Comparison of ENCODE assay signal across 24 cellular contexts in the genomic region with DNA sequence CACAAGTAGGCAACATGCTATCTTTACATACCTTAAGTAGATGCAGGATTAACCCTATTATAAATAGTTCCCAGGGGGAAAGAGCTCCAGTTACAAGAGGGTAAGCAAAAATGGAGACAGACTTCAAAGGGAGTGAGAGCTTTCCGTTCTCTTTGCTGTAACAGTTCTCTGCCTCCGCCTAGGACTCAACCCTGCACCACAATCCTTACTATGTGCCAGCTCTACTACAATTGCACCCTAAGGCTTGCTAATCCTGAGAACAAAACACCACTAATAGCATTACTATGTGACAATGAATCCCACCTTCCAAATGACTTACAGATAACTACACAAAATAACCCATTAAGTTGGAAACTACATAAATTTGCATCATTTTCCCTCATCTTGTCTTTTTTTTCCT.
"Had no signal": no experiment of that assay in that cellular context is flagged by ENCODE, and none has a peak within 500 bp of the region (broad histone marks: within the 10 kb centered on the region; RNA-seq: fewer than 3 reads in every experiment).

No MANE protein-coding gene starts in this region.

- H3K9ac ChIP-seq: parathyroid adenoma had no signal

- H3K4me1 ChIP-seq: ascending aorta, esophagus squamous epithelium, gastroesophageal sphincter had no signal

- H3K27me3 ChIP-seq: adrenal gland, ascending aorta, brain microvascular endothelial cell, esophagus squamous epithelium, gastroesophageal sphincter, heart left ventricle, upper lobe of left lung had no signal

- DNase-seq: activated CD4-positive, alpha-beta T cell treated with anti-CD3 and anti-CD28 coated beads, Interleukin-2, amount 10 ng/mL, durations not matched to agents 7 days and 5 days; activated CD4-positive, CD25-positive, alpha-beta regulatory T cell treated with anti-CD3 and anti-CD28 coated beads, Interleukin-2, amount 50 U/mL, for 72 hours; activated CD8-positive, alpha-beta memory T cell treated with anti-CD3 and anti-CD28 coated beads, Interleukin-2, amount 10 ng/mL, durations not matched to agents 7 days and 5 days; activated CD8-positive, alpha-beta T cell treated with anti-CD3 and anti-CD28 coated beads for 36 hours; activated effector memory CD4-positive, alpha-beta T cell treated with anti-CD3 and anti-CD28 coated beads, Interleukin-2, amount 50 U/mL, for 16 hours; activated naive CD4-positive, alpha-beta T cell treated with anti-CD3 and anti-CD28 coated beads, Interleukin-2, amount 50 U/mL, for 16 hours; activated T-cell treated with anti-CD3 and anti-CD28 coated beads for 4 hours; adrenal gland; brain microvascular endothelial cell; caudate nucleus; esophagus squamous epithelium; heart left ventricle; islet precursor cell; left cardiac atrium; right cardiac atrium; stimulated activated CD4-positive, alpha-beta T cell treated with anti-CD3 and anti-CD28 coated beads, Interleukin-4, amount 100 ng/mL, for 24 hours; stimulated activated naive CD8-positive, alpha-beta T cell treated with anti-CD3 and anti-CD28 coated beads, Interleukin-15, Interleukin-2, amounts not matched to agents 100 U/mL and 50 U/mL, for 24 hours; upper lobe of left lung had no signal

- ATAC-seq: activated CD8-positive, alpha-beta memory T cell treated with anti-CD3 and anti-CD28 coated beads, Interleukin-2, amount 10 ng/mL, durations not matched to agents 7 days and 5 days; activated CD8-positive, alpha-beta T cell treated with anti-CD3 and anti-CD28 coated beads for 36 hours; gastroesophageal sphincter; heart left ventricle; left cardiac atrium; right cardiac atrium; stimulated activated naive CD8-positive, alpha-beta T cell treated with anti-CD3 and anti-CD28 coated beads, Interleukin-15, Interleukin-2, amounts not matched to agents 100 U/mL and 50 U/mL, for 24 hours had no signal

- H3K27ac Mint-ChIP-seq: activated CD4-positive, alpha-beta T cell treated with anti-CD3 and anti-CD28 coated beads, Interleukin-2, amount 10 ng/mL, durations not matched to agents 7 days and 5 days; activated CD8-positive, alpha-beta memory T cell treated with anti-CD3 and anti-CD28 coated beads, Interleukin-2, amount 10 ng/mL, durations not matched to agents 7 days and 5 days; activated CD8-positive, alpha-beta T cell treated with anti-CD3 and anti-CD28 coated beads for 36 hours; nephron; T-helper 2 cell treated with Interferon-gamma antibody and Interleukin-4, amounts not matched to agents 5 μg/mL and 100 μg/mL, for 36 hours had no signal

- H3K4me3 Mint-ChIP-seq: activated CD4-positive, alpha-beta T cell treated with anti-CD3 and anti-CD28 coated beads, Interleukin-2, amount 10 ng/mL, durations not matched to agents 7 days and 5 days; activated CD8-positive, alpha-beta memory T cell treated with anti-CD3 and anti-CD28 coated beads, Interleukin-2, amount 10 ng/mL, durations not matched to agents 7 days and 5 days; activated CD8-positive, alpha-beta T cell treated with anti-CD3 and anti-CD28 coated beads for 36 hours; nephron; T-helper 2 cell treated with Interferon-gamma antibody and Interleukin-4, amounts not matched to agents 5 μg/mL and 100 μg/mL, for 36 hours had no signal

- H2AFZ ChIP-seq: parathyroid adenoma had no signal

- H3K9me3 ChIP-seq: adrenal gland, ascending aorta, esophagus squamous epithelium, gastroesophageal sphincter, heart left ventricle, upper lobe of left lung had no signal

- H3K27ac ChIP-seq: adrenal gland, ascending aorta, brain microvascular endothelial cell, esophagus squamous epithelium, gastroesophageal sphincter, heart left ventricle, parathyroid adenoma, upper lobe of left lung, VCaP had no signal

- H3K4me3 ChIP-seq: adrenal gland, ascending aorta, esophagus squamous epithelium, gastroesophageal sphincter, heart left ventricle, upper lobe of left lung had no signal

- H3K27me3 Mint-ChIP-seq: activated CD4-positive, alpha-beta T cell treated with anti-CD3 and anti-CD28 coated beads, Interleukin-2, amount 10 ng/mL, durations not matched to agents 7 days and 5 days; activated CD8-positive, alpha-beta memory T cell treated with anti-CD3 and anti-CD28 coated beads, Interleukin-2, amount 10 ng/mL, durations not matched to agents 7 days and 5 days; activated CD8-positive, alpha-beta T cell treated with anti-CD3 and anti-CD28 coated beads for 36 hours had no signal

- H3K9me3 Mint-ChIP-seq: activated CD4-positive, alpha-beta T cell treated with anti-CD3 and anti-CD28 coated beads, Interleukin-2, amount 10 ng/mL, durations not matched to agents 7 days and 5 days; activated CD8-positive, alpha-beta T cell treated with anti-CD3 and anti-CD28 coated beads for 36 hours; nephron; T-helper 2 cell treated with Interferon-gamma antibody and Interleukin-4, amounts not matched to agents 5 μg/mL and 100 μg/mL, for 36 hours had no signal
